ENCODE assay signal across 2 cellular contexts in the genomic region with DNA sequence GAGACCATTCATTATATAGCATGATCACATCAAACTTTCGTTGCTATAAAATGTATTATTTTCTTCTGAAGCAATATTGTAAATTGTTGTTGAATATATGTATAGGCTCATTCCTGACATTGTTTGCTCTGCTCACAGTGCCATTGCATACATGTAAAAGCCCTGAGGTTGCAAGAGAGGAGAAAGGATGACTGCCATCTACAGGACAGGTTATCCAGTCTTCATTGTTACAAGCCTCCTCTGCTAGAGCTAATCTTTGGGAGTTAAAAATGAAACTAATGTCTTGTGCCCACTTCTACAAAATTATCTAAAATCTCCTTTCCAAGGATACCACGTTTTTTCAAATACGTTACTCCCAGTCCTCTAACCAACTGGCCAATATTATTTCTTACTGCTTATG.
TF ChIP-seq lines count a peak whose summit lies in the region.

No MANE protein-coding gene starts in this region.

TF ChIP-seq in SK-N-SH, 30 proteins besides CTCF, POLR2A, EP300 and RAD21:
- TF ChIP-seq ELF1 (IDR thresholded peaks at IDR 0.05), result no peak
- no peak for TF ChIP-seq TCF12 (IDR thresholded peaks at IDR 0.05)
- TF ChIP-seq SMC3 (IDR thresholded peaks at IDR 0.05; ENCODE audit: low read depth, low read length), result no peak
- no peak for TF ChIP-seq FOSL2 (IDR thresholded peaks at IDR 0.05; ENCODE audit: borderline replicate concordance, low read depth)
- TF ChIP-seq, protein P1, sequence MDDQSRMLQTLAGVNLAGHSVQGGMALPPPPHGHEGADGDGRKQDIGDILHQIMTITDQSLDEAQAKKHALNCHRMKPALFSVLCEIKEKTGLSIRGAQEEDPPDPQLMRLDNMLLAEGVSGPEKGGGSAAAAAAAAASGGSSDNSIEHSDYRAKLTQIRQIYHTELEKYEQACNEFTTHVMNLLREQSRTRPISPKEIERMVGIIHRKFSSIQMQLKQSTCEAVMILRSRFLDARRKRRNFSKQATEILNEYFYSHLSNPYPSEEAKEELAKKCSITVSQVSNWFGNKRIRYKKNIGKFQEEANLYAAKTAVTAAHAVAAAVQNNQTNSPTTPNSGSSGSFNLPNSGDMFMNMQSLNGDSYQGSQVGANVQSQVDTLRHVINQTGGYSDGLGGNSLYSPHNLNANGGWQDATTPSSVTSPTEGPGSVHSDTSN (IDR thresholded peaks at IDR 0.05), result no peak
- no peak for TF ChIP-seq JUND (IDR thresholded peaks at IDR 0.05)
- TF ChIP-seq TEAD4 (IDR thresholded peaks at IDR 0.05; ENCODE audit: borderline replicate concordance, insufficient read depth), result no peak

TF ChIP-seq in SK-N-SH treated with all-trans-retinoic acid at 6 μM for 48 hours, 23 proteins besides CTCF, POLR2A, EP300 and RAD21:
- TF ChIP-seq ESRRG (CRISPR knock-in tag; IDR thresholded peaks at IDR 0.05) (no peak), CSRNP3 (CRISPR knock-in tag; IDR thresholded peaks at IDR 0.05) (no peak), ZC3H10 (CRISPR knock-in tag; IDR thresholded peaks at IDR 0.05) (no peak), POU6F1 (CRISPR knock-in tag; IDR thresholded peaks at IDR 0.05; ENCODE audit: borderline replicate concordance, low read depth) (no peak), ZNF565 (CRISPR knock-in tag; conservative IDR thresholded peaks at IDR 0.05; ENCODE audit: low read depth) (no peak), OSR1 (CRISPR knock-in tag; IDR thresholded peaks at IDR 0.05) (no peak), GLIS3 (CRISPR knock-in tag; IDR thresholded peaks at IDR 0.05) (no peak), CSDC2 (CRISPR knock-in tag; IDR thresholded peaks at IDR 0.05) (no peak), RARB (CRISPR knock-in tag; IDR thresholded peaks at IDR 0.05) (no peak), ZFP30 (CRISPR knock-in tag; IDR thresholded peaks at IDR 0.05) (no peak), SNAI2 (CRISPR knock-in tag; IDR thresholded peaks at IDR 0.05) (no peak), ZNF8 (CRISPR knock-in tag; IDR thresholded peaks at IDR 0.05) (no peak), TOX (CRISPR knock-in tag; IDR thresholded peaks at IDR 0.05; ENCODE audit: borderline replicate concordance) (no peak), PPARA (CRISPR knock-in tag; IDR thresholded peaks at IDR 0.05; ENCODE audit: borderline replicate concordance) (no peak), BACH2 (CRISPR knock-in tag; IDR thresholded peaks at IDR 0.05; ENCODE audit: borderline replicate concordance) (no peak), ZNF70 (CRISPR knock-in tag; IDR thresholded peaks at IDR 0.05) (no peak), ISL1 (CRISPR knock-in tag; IDR thresholded peaks at IDR 0.05) (no peak), TCF4 (CRISPR knock-in tag; IDR thresholded peaks at IDR 0.05; ENCODE audit: borderline replicate concordance) (no peak)
- TF ChIP-seq, protein P2, sequence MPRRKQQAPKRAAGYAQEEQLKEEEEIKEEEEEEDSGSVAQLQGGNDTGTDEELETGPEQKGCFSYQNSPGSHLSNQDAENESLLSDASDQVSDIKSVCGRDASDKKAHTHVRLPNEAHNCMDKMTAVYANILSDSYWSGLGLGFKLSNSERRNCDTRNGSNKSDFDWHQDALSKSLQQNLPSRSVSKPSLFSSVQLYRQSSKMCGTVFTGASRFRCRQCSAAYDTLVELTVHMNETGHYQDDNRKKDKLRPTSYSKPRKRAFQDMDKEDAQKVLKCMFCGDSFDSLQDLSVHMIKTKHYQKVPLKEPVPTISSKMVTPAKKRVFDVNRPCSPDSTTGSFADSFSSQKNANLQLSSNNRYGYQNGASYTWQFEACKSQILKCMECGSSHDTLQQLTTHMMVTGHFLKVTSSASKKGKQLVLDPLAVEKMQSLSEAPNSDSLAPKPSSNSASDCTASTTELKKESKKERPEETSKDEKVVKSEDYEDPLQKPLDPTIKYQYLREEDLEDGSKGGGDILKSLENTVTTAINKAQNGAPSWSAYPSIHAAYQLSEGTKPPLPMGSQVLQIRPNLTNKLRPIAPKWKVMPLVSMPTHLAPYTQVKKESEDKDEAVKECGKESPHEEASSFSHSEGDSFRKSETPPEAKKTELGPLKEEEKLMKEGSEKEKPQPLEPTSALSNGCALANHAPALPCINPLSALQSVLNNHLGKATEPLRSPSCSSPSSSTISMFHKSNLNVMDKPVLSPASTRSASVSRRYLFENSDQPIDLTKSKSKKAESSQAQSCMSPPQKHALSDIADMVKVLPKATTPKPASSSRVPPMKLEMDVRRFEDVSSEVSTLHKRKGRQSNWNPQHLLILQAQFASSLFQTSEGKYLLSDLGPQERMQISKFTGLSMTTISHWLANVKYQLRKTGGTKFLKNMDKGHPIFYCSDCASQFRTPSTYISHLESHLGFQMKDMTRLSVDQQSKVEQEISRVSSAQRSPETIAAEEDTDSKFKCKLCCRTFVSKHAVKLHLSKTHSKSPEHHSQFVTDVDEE (CRISPR knock-in tag; IDR thresholded peaks at IDR 0.05), result no peak
- TF ChIP-seq, protein P3, sequence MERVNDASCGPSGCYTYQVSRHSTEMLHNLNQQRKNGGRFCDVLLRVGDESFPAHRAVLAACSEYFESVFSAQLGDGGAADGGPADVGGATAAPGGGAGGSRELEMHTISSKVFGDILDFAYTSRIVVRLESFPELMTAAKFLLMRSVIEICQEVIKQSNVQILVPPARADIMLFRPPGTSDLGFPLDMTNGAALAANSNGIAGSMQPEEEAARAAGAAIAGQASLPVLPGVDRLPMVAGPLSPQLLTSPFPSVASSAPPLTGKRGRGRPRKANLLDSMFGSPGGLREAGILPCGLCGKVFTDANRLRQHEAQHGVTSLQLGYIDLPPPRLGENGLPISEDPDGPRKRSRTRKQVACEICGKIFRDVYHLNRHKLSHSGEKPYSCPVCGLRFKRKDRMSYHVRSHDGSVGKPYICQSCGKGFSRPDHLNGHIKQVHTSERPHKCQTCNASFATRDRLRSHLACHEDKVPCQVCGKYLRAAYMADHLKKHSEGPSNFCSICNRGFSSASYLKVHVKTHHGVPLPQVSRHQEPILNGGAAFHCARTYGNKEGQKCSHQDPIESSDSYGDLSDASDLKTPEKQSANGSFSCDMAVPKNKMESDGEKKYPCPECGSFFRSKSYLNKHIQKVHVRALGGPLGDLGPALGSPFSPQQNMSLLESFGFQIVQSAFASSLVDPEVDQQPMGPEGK (CRISPR knock-in tag; IDR thresholded peaks at IDR 0.05; ENCODE audit: borderline replicate concordance), result no peak
